21 cellular contexts compared by ENCODE assay signal in genomic region chr3:134803652-134804051, GRCh38. TPM values are rescaled to one million over a fixed set of nuclear protein-coding genes. Genes with fewer than 3 reads are reported as not detected.
A peak's percentile ranks its signal among the peaks of the same experiment; 100 is the strongest.
DNase-seq lines count a peak whose midpoint lies in the region; ATAC-seq, FAIRE-seq and TF ChIP-seq lines count a peak whose summit lies in the region.
"Had no signal": no experiment of that assay in that cellular context is flagged by ENCODE, and none has a peak within 500 bp of the region (broad histone marks: within the 10 kb centered on the region; RNA-seq: fewer than 3 reads in every experiment).

No MANE protein-coding gene starts in this region.

- POLR2A ChIA-PET in activated CD4-positive, alpha-beta T cell treated with anti-CD3 and anti-CD28 coated beads, Interleukin-2, amount 10 ng/mL, durations not matched to agents 7 days and 5 days (lab: Charles Lee): interaction anchor here (0.5 kb wide), 1 partner anchor 838 kb away, joined by 3 read pairs; no protein-coding TSS in a partner anchor

- H3K4me3 Mint-ChIP-seq in activated CD4-positive, alpha-beta T cell treated with anti-CD3 and anti-CD28 coated beads, Interleukin-2, amount 10 ng/mL, durations not matched to agents 7 days and 5 days: no peak overlapping the region
- no peak overlapping the region for H3K4me3 Mint-ChIP-seq in activated T-helper 2 cell treated with anti-CD3 and anti-CD28 coated beads, Interferon-gamma antibody, Interleukin-2, Interleukin-4, amounts not matched to agents 10 μg/mL and 5 μg/mL and 100 μg/mL, durations not matched to agents 14 hours and 24 hours and 36 hours (ENCODE audit: low read depth)
- no peak overlapping the region for H3K4me3 Mint-ChIP-seq in stimulated activated naive B cell treated with anti-CD40 and anti-IgM and Interleukin-4, amounts not matched to agents 10 μg/mL and 1 μg/mL and 100 μg/mL, for 72 hours
- H3K4me3 Mint-ChIP-seq in nephron progenitor cell: no peak overlapping the region

- peaks cover 36% of the 10 kb centered on the region for H3K4me1 Mint-ChIP-seq in activated CD4-positive, alpha-beta T cell treated with anti-CD3 and anti-CD28 coated beads, Interleukin-2, amount 10 ng/mL, durations not matched to agents 7 days and 5 days
- peaks cover 27% of the 10 kb centered on the region for H3K4me1 Mint-ChIP-seq in activated T-helper 2 cell treated with anti-CD3 and anti-CD28 coated beads, Interferon-gamma antibody, Interleukin-2, Interleukin-4, amounts not matched to agents 10 μg/mL and 5 μg/mL and 100 μg/mL, durations not matched to agents 14 hours and 24 hours and 36 hours (ENCODE audit: low read depth)
- H3K4me1 Mint-ChIP-seq in stimulated activated naive B cell treated with anti-CD40 and anti-IgM and Interleukin-4, amounts not matched to agents 10 μg/mL and 1 μg/mL and 100 μg/mL, for 72 hours: peaks cover 8 to 16% of the 10 kb centered on the region in 2 donors
- H3K4me1 Mint-ChIP-seq in nephron progenitor cell: peaks cover 29% of the 10 kb centered on the region

- no peak for DNase-seq in activated CD4-positive, alpha-beta T cell treated with anti-CD3 and anti-CD28 coated beads, Interleukin-2, amount 10 ng/mL, durations not matched to agents 7 days and 5 days
- no peak for DNase-seq in activated CD4-positive, alpha-beta T cell treated with anti-CD3 and anti-CD28 coated beads, Interleukin-2, amount 50 U/mL, for 4 hours
- DNase-seq in GM18507 (ENCODE audit: extremely low spot score, insufficient read length, low read depth): no peak
- DNase-seq in activated T-helper 2 cell treated with anti-CD3 and anti-CD28 coated beads, Interferon-gamma antibody, Interleukin-2, Interleukin-4, amounts not matched to agents 10 μg/mL and 5 μg/mL and 100 μg/mL, durations not matched to agents 14 hours and 24 hours and 36 hours (ENCODE audit: low spot score): no peak
- DNase-seq in stimulated activated naive B cell treated with anti-CD40 and anti-IgM and Interleukin-4, amounts not matched to agents 10 μg/mL and 1 μg/mL and 100 μg/mL, for 72 hours: no peak
- DNase-seq in nephron progenitor cell: no peak
- no peak for DNase-seq in NCI-H2227 treated with DMSO at 0.1 percent for 48 hours (lab: John Stamatoyannopoulos, UW)
- DNase-seq: AML-193, C1 segment of cervical spinal cord, GOT3, HCEC 1CT, KG1, NCI-H1105, NCI-H2029 treated with DMSO at 0.1 percent for 48 hours, NCI-H345, NCI-H524 treated with DMSO at 0.1 percent for 48 hours, NCI-H82, Peyer's patch had no signal

- ATAC-seq in stimulated activated naive B cell treated with anti-CD40 and anti-IgM and Interleukin-4, amounts not matched to agents 10 μg/mL and 1 μg/mL and 100 μg/mL, for 72 hours (replicated peaks): no peak
- no peak for ATAC-seq in GM21423 (IDR thresholded peaks at IDR 0.05; ENCODE audit: unreplicated experiment)

- CTCF ChIA-PET in activated CD4-positive, alpha-beta T cell treated with anti-CD3 and anti-CD28 coated beads, Interleukin-2, amount 10 ng/mL, durations not matched to agents 7 days and 5 days (lab: Charles Lee): interaction anchor here (1.8 kb wide), 1 partner anchor 9 kb away, joined by 5 read pairs; the partner anchor contains the start of gene EPHB1

- peaks cover 25% of the 10 kb centered on the region for H3K27me3 Mint-ChIP-seq in activated CD4-positive, alpha-beta T cell treated with anti-CD3 and anti-CD28 coated beads, Interleukin-2, amount 10 ng/mL, durations not matched to agents 7 days and 5 days
- peaks cover 12% of the 10 kb centered on the region for H3K27me3 Mint-ChIP-seq in activated T-helper 2 cell treated with anti-CD3 and anti-CD28 coated beads, Interferon-gamma antibody, Interleukin-2, Interleukin-4, amounts not matched to agents 10 μg/mL and 5 μg/mL and 100 μg/mL, durations not matched to agents 14 hours and 24 hours and 36 hours (ENCODE audit: low read depth)
- peaks cover 18 to 51% of the 10 kb centered on the region in 2 donors for H3K27me3 Mint-ChIP-seq in stimulated activated naive B cell treated with anti-CD40 and anti-IgM and Interleukin-4, amounts not matched to agents 10 μg/mL and 1 μg/mL and 100 μg/mL, for 72 hours
- H3K27me3 Mint-ChIP-seq in nephron progenitor cell (ENCODE audit: low read depth, poor library complexity): peaks cover 27% of the 10 kb centered on the region

- peak; percentile 9 for FAIRE-seq in GM18507 (lab: Jason Lieb, UNC)
- FAIRE-seq: HTR-8/SVneo had no signal

- intact Hi-C loops in activated T-helper 2 cell treated with anti-CD3 and anti-CD28 coated beads, Interferon-gamma antibody, Interleukin-2, Interleukin-4, amounts not matched to agents 10 μg/mL and 5 μg/mL and 100 μg/mL, durations not matched to agents 14 hours and 24 hours and 36 hours (cut with micrococcal nuclease): loop anchor here (1.0 kb wide), 1 partner anchor 8 kb away; the partner anchor contains the start of gene EPHB1

- peak overlapping the region; percentile 84 for H3K27ac Mint-ChIP-seq in activated CD4-positive, alpha-beta T cell treated with anti-CD3 and anti-CD28 coated beads, Interleukin-2, amount 10 ng/mL, durations not matched to agents 7 days and 5 days
- H3K27ac Mint-ChIP-seq in activated T-helper 2 cell treated with anti-CD3 and anti-CD28 coated beads, Interferon-gamma antibody, Interleukin-2, Interleukin-4, amounts not matched to agents 10 μg/mL and 5 μg/mL and 100 μg/mL, durations not matched to agents 14 hours and 24 hours and 36 hours: peak overlapping the region; percentile 24
- peak overlapping the region; percentile 38 for H3K27ac Mint-ChIP-seq in stimulated activated naive B cell treated with anti-CD40 and anti-IgM and Interleukin-4, amounts not matched to agents 10 μg/mL and 1 μg/mL and 100 μg/mL, for 72 hours
- no peak overlapping the region for H3K27ac Mint-ChIP-seq in nephron progenitor cell

- peaks cover 8% of the 10 kb centered on the region for H3K9me3 Mint-ChIP-seq in activated CD4-positive, alpha-beta T cell treated with anti-CD3 and anti-CD28 coated beads, Interleukin-2, amount 10 ng/mL, durations not matched to agents 7 days and 5 days
- H3K9me3 Mint-ChIP-seq in activated T-helper 2 cell treated with anti-CD3 and anti-CD28 coated beads, Interferon-gamma antibody, Interleukin-2, Interleukin-4, amounts not matched to agents 10 μg/mL and 5 μg/mL and 100 μg/mL, durations not matched to agents 14 hours and 24 hours and 36 hours: no peaks in the 10 kb centered on the region
- peaks cover 0 to 4% of the 10 kb centered on the region in 2 donors for H3K9me3 Mint-ChIP-seq in stimulated activated naive B cell treated with anti-CD40 and anti-IgM and Interleukin-4, amounts not matched to agents 10 μg/mL and 1 μg/mL and 100 μg/mL, for 72 hours
- H3K9me3 Mint-ChIP-seq in nephron progenitor cell: no peaks in the 10 kb centered on the region

- TF ChIP-seq CTCF in nephron progenitor cell (IDR thresholded peaks at IDR 0.05): no peak

- peaks cover 8% of the 10 kb centered on the region for H3K36me3 Mint-ChIP-seq in activated CD4-positive, alpha-beta T cell treated with anti-CD3 and anti-CD28 coated beads, Interleukin-2, amount 10 ng/mL, durations not matched to agents 7 days and 5 days (ENCODE audit: low read depth)
- H3K36me3 Mint-ChIP-seq in activated T-helper 2 cell treated with anti-CD3 and anti-CD28 coated beads, Interferon-gamma antibody, Interleukin-2, Interleukin-4, amounts not matched to agents 10 μg/mL and 5 μg/mL and 100 μg/mL, durations not matched to agents 14 hours and 24 hours and 36 hours (ENCODE audit: low read depth): peaks cover 5% of the 10 kb centered on the region
- peaks cover 3 to 8% of the 10 kb centered on the region in 2 donors for H3K36me3 Mint-ChIP-seq in stimulated activated naive B cell treated with anti-CD40 and anti-IgM and Interleukin-4, amounts not matched to agents 10 μg/mL and 1 μg/mL and 100 μg/mL, for 72 hours
- H3K36me3 Mint-ChIP-seq in nephron progenitor cell (ENCODE audit: low read depth): no peaks in the 10 kb centered on the region

RNA-seq across cellular contexts. Expression of gene EPHB1, which starts 8.6 kb away (rescaled TPM):
- total RNA-seq in activated CD4-positive, alpha-beta T cell treated with anti-CD3 and anti-CD28 coated beads, Interleukin-2, amount 10 ng/mL, durations not matched to agents 7 days and 5 days: 1 to 10 TPM; 1.2 to 1.8 TPM
- 0.71 and 1.5 TPM in 2 replicates for total RNA-seq in activated T-helper 2 cell treated with anti-CD3 and anti-CD28 coated beads, Interferon-gamma antibody, Interleukin-2, Interleukin-4, amounts not matched to agents 10 μg/mL and 5 μg/mL and 100 μg/mL, durations not matched to agents 14 hours and 24 hours and 36 hours
- total RNA-seq: A172 had no signal
